ENCODE assay signal across 25 cellular contexts in genomic region chr19:33728141-33728540, GRCh38.
"Had no signal": no experiment of that assay in that cellular context is flagged by ENCODE, and none has a peak within 500 bp of the region (broad histone marks: within the 10 kb centered on the region; RNA-seq: fewer than 3 reads in every experiment).

No MANE protein-coding gene starts in this region.

- ATAC-seq: effector memory CD8-positive, alpha-beta T cell; foreskin keratinocyte; gastroesophageal sphincter; left cardiac atrium; left lung; left ventricle myocardium superior; lower lobe of right lung; mucosa of descending colon had no signal

- H3K9me3 Mint-ChIP-seq: dendritic cell treated with granulocyte-macrophage colony-stimulating factor and Interleukin-4, amounts not matched to agents 40 ng/mL and 50 ng/mL, for 4 days; effector memory CD8-positive, alpha-beta T cell; immature natural killer cell; mesothelial cell of epicardium had no signal

- H3K27ac ChIP-seq: colonic mucosa, esophagus muscularis mucosa, foreskin keratinocyte, gastroesophageal sphincter, hepatocyte, left lung, lower lobe of right lung had no signal

- DNase-seq: colonic mucosa; cortex of kidney; effector CD8-positive, alpha-beta T cell; effector memory CD8-positive, alpha-beta T cell; endodermal cell; foreskin keratinocyte; head of caudate nucleus; hypothalamus; immature natural killer cell; islet precursor cell; left cardiac atrium; left lung; left ventricle myocardium superior; lower lobe of right lung; mesenchymal stem cell; mucosa of descending colon; naive B cell had no signal

- FAIRE-seq: endometrium, endothelial cell of umbilical vein, frontal cortex had no signal

- H3K36me3 ChIP-seq: colonic mucosa, esophagus muscularis mucosa, gastroesophageal sphincter, left lung, lower lobe of right lung had no signal

- H3K36me3 Mint-ChIP-seq: immature natural killer cell had no signal

- H3K4me1 Mint-ChIP-seq: immature natural killer cell, mesothelial cell of epicardium, naive B cell had no signal

- H3K4me3 Mint-ChIP-seq: dendritic cell treated with granulocyte-macrophage colony-stimulating factor and Interleukin-4, amounts not matched to agents 40 ng/mL and 50 ng/mL, for 4 days; effector memory CD8-positive, alpha-beta T cell; endodermal cell; immature natural killer cell; mesothelial cell of epicardium; naive B cell had no signal

- H3K4me1 ChIP-seq: colonic mucosa, esophagus muscularis mucosa, foreskin keratinocyte, gastroesophageal sphincter, left lung, lower lobe of right lung had no signal

- H3K9me3 ChIP-seq: colonic mucosa, left lung, lower lobe of right lung, mucosa of descending colon had no signal

- H3K27ac Mint-ChIP-seq: dendritic cell treated with granulocyte-macrophage colony-stimulating factor and Interleukin-4, amounts not matched to agents 40 ng/mL and 50 ng/mL, for 4 days; effector memory CD8-positive, alpha-beta T cell; endodermal cell; immature natural killer cell; mesothelial cell of epicardium; naive B cell had no signal

- H3K4me3 ChIP-seq: colonic mucosa, esophagus muscularis mucosa, gastroesophageal sphincter, hepatocyte, left lung, lower lobe of right lung, mucosa of descending colon had no signal
